2 cellular contexts compared by ENCODE assay signal in the genomic region with DNA sequence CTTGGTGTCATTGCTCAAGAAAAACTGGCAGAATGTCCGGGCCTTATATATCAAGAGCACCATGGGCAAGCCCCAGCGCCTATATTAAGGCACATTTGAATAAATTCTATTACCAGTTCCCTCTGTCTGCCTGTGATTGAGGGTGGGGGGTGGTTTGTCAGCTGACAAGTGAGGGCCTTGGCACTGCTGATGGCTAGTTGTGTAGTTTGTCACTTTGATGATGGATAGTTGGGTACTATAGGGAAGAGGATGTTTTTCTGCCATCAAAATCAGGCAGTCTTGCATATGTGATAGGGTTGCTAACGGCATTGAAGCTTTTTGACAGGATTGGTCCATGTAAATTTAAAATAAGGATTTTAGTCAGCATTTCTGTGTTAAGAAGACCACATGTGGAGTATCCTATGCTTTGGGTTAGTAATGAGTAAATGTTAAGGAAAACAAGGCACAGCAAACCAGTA.
A peak's percentile ranks its signal among the peaks of the same experiment; 100 is the strongest.
TF ChIP-seq lines count a peak whose summit lies in the region.

No MANE protein-coding gene starts in this region.

TF ChIP-seq in GM12891, 5 proteins besides CTCF, POLR2A, EP300 and RAD21:
- TF ChIP-seq PAX5 (IDR thresholded peaks at IDR 0.05; ENCODE audit: insufficient read depth, low read length, severe bottlenecking) (no peak), POLR2AphosphoS5 (IDR thresholded peaks at IDR 0.05; ENCODE audit: low read depth, low read length) (peak; percentile 74; the same call in 1 of the 2 replicates)
TF ChIP-seq in GM12891: peak in this region for 1.

TF ChIP-seq in H1, 55 proteins besides CTCF, POLR2A, EP300 and RAD21:
- TF ChIP-seq PHF8 (conservative IDR thresholded peaks at IDR 0.05; ENCODE audit: low read depth, low read length) (no peak), SIN3A (conservative IDR thresholded peaks at IDR 0.05 in 1 of 2, IDR thresholded peaks at IDR 0.05 in 1 of 2; ENCODE audit: low read depth in 1 of 2, low read length in 2 of 2) (0 out of 4 replicates have a peak, but pooled peaks of 1 of the 2 experiments have one; percentile 15), POLR2AphosphoS5 (IDR thresholded peaks at IDR 0.05; ENCODE audit: low read depth, low read length) (peak; percentile 73; the same call in 1 of the 2 replicates), SIRT6 (IDR thresholded peaks at IDR 0.05; ENCODE audit: low read length) (no peak), CHD1 (IDR thresholded peaks at IDR 0.05; ENCODE audit: low read depth, low read length) (no peak), KDM1A (IDR thresholded peaks at IDR 0.05; ENCODE audit: borderline replicate concordance, low read length) (no peak), FOSL1 (IDR thresholded peaks at IDR 0.05; ENCODE audit: insufficient read depth, low read depth, low read length) (no peak)
